Comparison of ENCODE assay signal across 8 cellular contexts in genomic region chr1:226990133-226990716, GRCh38. TPM values are rescaled to one million over a fixed set of nuclear protein-coding genes. Genes with fewer than 3 reads are reported as not detected.
DNase-seq lines count a peak whose midpoint lies in the region; ATAC-seq and TF ChIP-seq lines count a peak whose summit lies in the region.

No MANE protein-coding gene starts in this region.

- peaks cover 13% of the 10 kb centered on the region for H3K36me3 Mint-ChIP-seq in activated CD4-positive, alpha-beta T cell treated with anti-CD3 and anti-CD28 coated beads for 36 hours (ENCODE audit: low read depth)

- intact Hi-C loops in activated CD4-positive, alpha-beta T cell treated with anti-CD3 and anti-CD28 coated beads for 36 hours (cut with DNase I, micrococcal nuclease) = loop anchor here in 1 of 2 experiments (1.0 kb wide), 2 partner anchors 50 to 364 kb away; partner anchors contain the start of gene COQ8A

- ATAC-seq in HG02759 (IDR thresholded peaks at IDR 0.05; ENCODE audit: unreplicated experiment) = peak; percentile 66
- ATAC-seq in activated CD4-positive, alpha-beta T cell treated with anti-CD3 and anti-CD28 coated beads for 36 hours = peak; percentile 100
- peak; percentile 14 for ATAC-seq in esophagus mucosa

- peaks cover 25% of the 10 kb centered on the region for H3K4me1 Mint-ChIP-seq in activated CD4-positive, alpha-beta T cell treated with anti-CD3 and anti-CD28 coated beads for 36 hours

- peaks cover 2% of the 10 kb centered on the region; the same call in 1 of the 2 replicates for H3K4me1 ChIP-seq in BE2C

- H3K4me3 ChIP-seq in BE2C (ENCODE audit: low read depth, low read length) = no peak overlapping the region

- no peaks in the 10 kb centered on the region for H3K9me3 Mint-ChIP-seq in activated CD4-positive, alpha-beta T cell treated with anti-CD3 and anti-CD28 coated beads for 36 hours (ENCODE audit: low read depth)

- no peak for TF ChIP-seq CTCF in BE2C (IDR thresholded peaks at IDR 0.05; ENCODE audit: low read depth, low read length)
- TF ChIP-seq CTCF in RWPE1 (conservative IDR thresholded peaks at IDR 0.05; ENCODE audit: low read depth) = no peak

- H3K27me3 ChIP-seq in BE2C = no peaks in the 10 kb centered on the region

- H3K27me3 Mint-ChIP-seq in activated CD4-positive, alpha-beta T cell treated with anti-CD3 and anti-CD28 coated beads for 36 hours = no peaks in the 10 kb centered on the region

- peak overlapping the region; percentile 83 for H3K27ac Mint-ChIP-seq in activated CD4-positive, alpha-beta T cell treated with anti-CD3 and anti-CD28 coated beads for 36 hours

- POLR2A ChIA-PET in activated CD4-positive, alpha-beta T cell treated with anti-CD3 and anti-CD28 coated beads for 36 hours (lab: Charles Lee) = no interaction called here
- POLR2A ChIA-PET in RWPE1 (lab: Yijun Ruan, JAX; ENCODE audit: low non-redundant PET) = no interaction called here

- no peak overlapping the region for H3K27ac ChIP-seq in RWPE1

- no peaks in the 10 kb centered on the region for H3K9me3 ChIP-seq in BE2C

- H3K4me3 Mint-ChIP-seq in activated CD4-positive, alpha-beta T cell treated with anti-CD3 and anti-CD28 coated beads for 36 hours = no peak overlapping the region

- CTCF ChIA-PET in activated CD4-positive, alpha-beta T cell treated with anti-CD3 and anti-CD28 coated beads for 36 hours (lab: Charles Lee) = interaction anchor here (1.2 kb wide), 1 partner anchor 13 kb away, joined by 3 read pairs; no protein-coding TSS in a partner anchor
- CTCF ChIA-PET in RWPE1 (lab: Yijun Ruan, JAX) = interaction anchor here (0.6 kb wide), 1 partner anchor 764 kb away, joined by 5 read pairs; no protein-coding TSS in a partner anchor

- H3K36me3 ChIP-seq in BE2C = peaks cover 27% of the 10 kb centered on the region

- DNase-seq in BE2C (peak; percentile 4), NCI-H524 treated with DMSO at 0.1 percent for 48 hours (lab: John Stamatoyannopoulos, UW) (no peak), NCI-H2029 treated with DMSO at 0.1 percent for 48 hours (lab: John Stamatoyannopoulos, UW) (no peak), RWPE1 (ENCODE audit: low spot score) (no peak)
- peak; percentile 85 for DNase-seq in activated CD4-positive, alpha-beta T cell treated with anti-CD3 and anti-CD28 coated beads for 36 hours
- peak; percentile 59 to 61 for DNase-seq in stimulated activated CD4-positive, alpha-beta T cell treated with anti-CD3 and anti-CD28 coated beads, Interleukin-15, amount 100 ng/mL, for 48 hours (ENCODE audit: low read depth in 2 of 2)

RNA-seq across cellular contexts. Expression of gene COQ8A, which starts 50.1 kb away (rescaled TPM):
- polyA plus RNA-seq in BE2C (2012; ENCODE audit: insufficient read depth, insufficient read length, low read depth) = 49.4 TPM
- total RNA-seq in activated CD4-positive, alpha-beta T cell treated with anti-CD3 and anti-CD28 coated beads for 36 hours = 10 to 100 TPM; 21.3 to 26.9 TPM
- total RNA-seq in esophagus mucosa = 6.3 TPM

Comparison
In these comparisons a context has a peak if more than half of its experiments do, and no peak if none do; other contexts are left out.
1. DNase-seq: peak in BE2C (single experiment), activated CD4-positive, alpha-beta T cell treated with anti-CD3 and anti-CD28 coated beads for 36 hours (single experiment) and stimulated activated CD4-positive, alpha-beta T cell treated with anti-CD3 and anti-CD28 coated beads, Interleukin-15, amount 100 ng/mL, for 48 hours (2 of 2); none in NCI-H524 treated with DMSO at 0.1 percent for 48 hours (single experiment), NCI-H2029 treated with DMSO at 0.1 percent for 48 hours (single experiment) and RWPE1 (single experiment).
2. ATAC-seq: peak in every context shown above with its lines; median percentile 100 in activated CD4-positive, alpha-beta T cell treated with anti-CD3 and anti-CD28 coated beads for 36 hours; 66 in HG02759; 14 in esophagus mucosa.